In genomic region chr3:11407644-11408043, GRCh38 we compare ENCODE assay signal across 20 cellular contexts.
DNase-seq lines count a peak whose midpoint lies in the region; ATAC-seq and TF ChIP-seq lines count a peak whose summit lies in the region.
"Had no signal": no experiment of that assay in that cellular context is flagged by ENCODE, and none has a peak within 500 bp of the region (broad histone marks: within the 10 kb centered on the region; RNA-seq: fewer than 3 reads in every experiment).

No MANE protein-coding gene starts in this region.

- H3K36me3 ChIP-seq in HEK293 (ENCODE audit: control insufficient read depth in 2 of 2, insufficient read depth in 1 of 2, low read length in 2 of 2) (no peaks in the 10 kb centered on the region), adipocyte (ENCODE audit: control insufficient read depth, insufficient read depth, low read length, severe bottlenecking) (peaks cover 3% of the 10 kb centered on the region), right lobe of liver (no peaks in the 10 kb centered on the region)

- H3K9ac ChIP-seq in adipocyte (ENCODE audit: low read length), result no peak overlapping the region
- H3K9ac ChIP-seq: BLaER1, GM23248 had no signal

- H3K27ac ChIP-seq in HEK293 (ENCODE audit: extremely low read depth, low read depth, low read length) (no peak overlapping the region), right lobe of liver (no peak overlapping the region)
- H3K27ac ChIP-seq: BLaER1, C4-2B, GM23248 had no signal

- no peaks in the 10 kb centered on the region for H3K27me3 Mint-ChIP-seq in activated CD8-positive, alpha-beta memory T cell treated with anti-CD3 and anti-CD28 coated beads, Interleukin-2, amount 10 ng/mL, durations not matched to agents 7 days and 5 days
- H3K27me3 Mint-ChIP-seq: B cell; CD4-positive, CD25-positive, alpha-beta regulatory T cell had no signal

- CTCF ChIA-PET in HEK293 (lab: Yijun Ruan, JAX), result no interaction called here
- CTCF ChIA-PET in activated CD8-positive, alpha-beta memory T cell treated with anti-CD3 and anti-CD28 coated beads, Interleukin-2, amount 10 ng/mL, durations not matched to agents 7 days and 5 days (lab: Charles Lee), result no interaction called here

- no peak for TF ChIP-seq POLR2A in right lobe of liver (IDR thresholded peaks at IDR 0.05)

- H3K9me3 Mint-ChIP-seq in activated CD8-positive, alpha-beta memory T cell treated with anti-CD3 and anti-CD28 coated beads, Interleukin-2, amount 10 ng/mL, durations not matched to agents 7 days and 5 days (ENCODE audit: low read depth), result peaks cover 32% of the 10 kb centered on the region

- POLR2A ChIA-PET in HEK293 (lab: Yijun Ruan, JAX), result no interaction called here

- peak; percentile 32 for DNase-seq in adipocyte (ENCODE audit: low read depth)
- peak; percentile 23 for DNase-seq in fibroblast of the aortic adventitia (ENCODE audit: low read depth)
- DNase-seq in activated CD8-positive, alpha-beta memory T cell treated with anti-CD3 and anti-CD28 coated beads, Interleukin-2, amount 10 ng/mL, durations not matched to agents 7 days and 5 days, result no peak
- DNase-seq in right lobe of liver, result no peak
- DNase-seq: Caco-2; CD4-positive, CD25-positive, alpha-beta regulatory T cell; CD8-positive, alpha-beta T cell; DMS153; DND-41; GDM1; GM23248; H7; HCEC 1CT; HFFc6 had no signal

- TF ChIP-seq CTCF in HEK293 (tag by site-specific recombination; IDR thresholded peaks at IDR 0.05), result no peak
- TF ChIP-seq CTCF in fibroblast of the aortic adventitia (IDR thresholded peaks at IDR 0.05; ENCODE audit: insufficient read depth, low read length), result no peak
- TF ChIP-seq CTCF in right lobe of liver (IDR thresholded peaks at IDR 0.05), result no peak

- no peak overlapping the region for H3K4me3 Mint-ChIP-seq in activated CD8-positive, alpha-beta memory T cell treated with anti-CD3 and anti-CD28 coated beads, Interleukin-2, amount 10 ng/mL, durations not matched to agents 7 days and 5 days
- H3K4me3 Mint-ChIP-seq: B cell; CD4-positive, CD25-positive, alpha-beta regulatory T cell; CD8-positive, alpha-beta T cell; HFFc6 had no signal

- peaks cover 45% of the 10 kb centered on the region for H3K36me3 Mint-ChIP-seq in activated CD8-positive, alpha-beta memory T cell treated with anti-CD3 and anti-CD28 coated beads, Interleukin-2, amount 10 ng/mL, durations not matched to agents 7 days and 5 days

- H3K27me3 ChIP-seq in adipocyte (replicated peaks; ENCODE audit: control insufficient read depth, insufficient read depth, low read length), result no peaks in the 10 kb centered on the region
- H3K27me3 ChIP-seq in right lobe of liver, result no peaks in the 10 kb centered on the region
- H3K27me3 ChIP-seq: BLaER1 had no signal

- no peaks in the 10 kb centered on the region for H3K9me3 ChIP-seq in HEK293 (ENCODE audit: control insufficient read depth, insufficient read depth, low read depth, low read length)
- peaks cover 17% of the 10 kb centered on the region for H3K9me3 ChIP-seq in adipocyte (ENCODE audit: control insufficient read depth, low read length)
- H3K9me3 ChIP-seq in right lobe of liver, result no peaks in the 10 kb centered on the region

- H3K27ac Mint-ChIP-seq in activated CD8-positive, alpha-beta memory T cell treated with anti-CD3 and anti-CD28 coated beads, Interleukin-2, amount 10 ng/mL, durations not matched to agents 7 days and 5 days, result no peak overlapping the region
- H3K27ac Mint-ChIP-seq: B cell; CD4-positive, CD25-positive, alpha-beta regulatory T cell; CD8-positive, alpha-beta T cell; HFFc6 had no signal

- WGBS in right lobe of liver (ENCODE audit: insufficient coverage, low coverage, low lambda C conversion rate, missing lambda C conversion rate), result 100% methylated on average over 1 of the region's 1 CpG

- no peak for ATAC-seq in activated CD8-positive, alpha-beta memory T cell treated with anti-CD3 and anti-CD28 coated beads, Interleukin-2, amount 10 ng/mL, durations not matched to agents 7 days and 5 days
- ATAC-seq in right lobe of liver (no peak), HG03520 (IDR thresholded peaks at IDR 0.05; ENCODE audit: unreplicated experiment) (no peak)
- ATAC-seq: CD8-positive, alpha-beta T cell; GM12878 had no signal

- H3K4me3 ChIP-seq in HEK293 (ENCODE audit: low read depth, low read length) (no peak overlapping the region), adipocyte (ENCODE audit: low read length) (no peak overlapping the region), fibroblast of the aortic adventitia (ENCODE audit: low read depth, low read length) (no peak overlapping the region), right lobe of liver (no peak overlapping the region)
- H3K4me3 ChIP-seq: BLaER1, GM12878, GM23248 had no signal

- H3K4me1 ChIP-seq in HEK293 (ENCODE audit: control insufficient read depth, insufficient read depth, low read length), result no peaks in the 10 kb centered on the region
- H3K4me1 ChIP-seq in adipocyte (ENCODE audit: control insufficient read depth, insufficient read depth, low read length), result no peaks in the 10 kb centered on the region
- H3K4me1 ChIP-seq in right lobe of liver, result no peaks in the 10 kb centered on the region
- H3K4me1 ChIP-seq: BLaER1, Caco-2 had no signal

- no peaks in the 10 kb centered on the region for H3K4me1 Mint-ChIP-seq in activated CD8-positive, alpha-beta memory T cell treated with anti-CD3 and anti-CD28 coated beads, Interleukin-2, amount 10 ng/mL, durations not matched to agents 7 days and 5 days
- H3K4me1 Mint-ChIP-seq: B cell had no signal

- intact Hi-C loops in right lobe of liver (cut with DNase I), result no loop called here

TF ChIP-seq in HEK293, 187 proteins besides CTCF, POLR2A, EP300 and RAD21:
- no peak for TF ChIP-seq INSM2 (tag by site-specific recombination; IDR thresholded peaks at IDR 0.05)
- TF ChIP-seq ZNF585B (tag by site-specific recombination; IDR thresholded peaks at IDR 0.05), result peak; percentile 85

Comparison
In these comparisons a context has a peak if more than half of its experiments do, and no peak if none do; other contexts are left out.
1. DNase-seq: peak in adipocyte (single experiment) and fibroblast of the aortic adventitia (single experiment); none in activated CD8-positive, alpha-beta memory T cell treated with anti-CD3 and anti-CD28 coated beads, Interleukin-2, amount 10 ng/mL, durations not matched to agents 7 days and 5 days (single experiment) and right lobe of liver (0 of 3).